8 cellular contexts compared by ENCODE assay signal in genomic region chr19:48967346-48968178, GRCh38. TPM values are rescaled to one million over a fixed set of nuclear protein-coding genes. Genes with fewer than 3 reads are reported as not detected.
A peak's percentile ranks its signal among the peaks of the same experiment; 100 is the strongest.
DNase-seq lines count a peak whose midpoint lies in the region; ATAC-seq lines count a peak whose summit lies in the region.

No MANE protein-coding gene starts in this region.

- H3K9ac ChIP-seq in subcutaneous abdominal adipose tissue (ENCODE audit: low read length in 5 of 5): peak overlapping the region in 3 of 5 donors; percentile 28 to 82 (median 63)

- ATAC-seq in activated T-helper 17 cell treated with anti-CD3 and anti-CD28 coated beads, Interleukin-2, amount 50 U/mL, for 72 hours (replicated peaks): no peak

- H3K4me3 ChIP-seq in ACC112 (ENCODE audit: low read depth, low read length): peak overlapping the region; percentile 97
- peak overlapping the region; percentile 81 to 97 (median 96) for H3K4me3 ChIP-seq in subcutaneous abdominal adipose tissue (ENCODE audit: low read depth in 1 of 5, low read length in 5 of 5)

- peak overlapping the region; percentile 58 for H3K27ac ChIP-seq in ACC112 (ENCODE audit: low read depth, low read length)
- H3K27ac ChIP-seq in subcutaneous abdominal adipose tissue (ENCODE audit: low read depth, low read length): peak overlapping the region; percentile 89

- peaks cover 74% of the 10 kb centered on the region for H3K36me3 Mint-ChIP-seq in activated T-helper 17 cell treated with anti-CD3 and anti-CD28 coated beads, Interleukin-2, amount 50 U/mL, for 72 hours (ENCODE audit: low read depth)

- peak overlapping the region; percentile 100 for H3K27ac Mint-ChIP-seq in activated T-helper 17 cell treated with anti-CD3 and anti-CD28 coated beads, Interleukin-2, amount 50 U/mL, for 72 hours

- H3K4me1 Mint-ChIP-seq in activated T-helper 17 cell treated with anti-CD3 and anti-CD28 coated beads, Interleukin-2, amount 50 U/mL, for 72 hours: peaks cover 29% of the 10 kb centered on the region

- H3K79me2 ChIP-seq in ACC112 (ENCODE audit: control insufficient read depth, insufficient read depth, low read length, unreplicated experiment): peaks cover 19% of the 10 kb centered on the region

- H3K27me3 ChIP-seq in ACC112 (ENCODE audit: insufficient read depth, low read length) (no peaks in the 10 kb centered on the region), subcutaneous abdominal adipose tissue (ENCODE audit: control insufficient read depth in 5 of 5, insufficient read depth in 4 of 5, low read length in 5 of 5) (no peaks in the 10 kb centered on the region)

- DNase-seq in HCEC 1CT (peak; percentile 77), hippocampal formation (lab: John Stamatoyannopoulos, UW) (peak; percentile 26 to 54), NCI-H69 (lab: John Stamatoyannopoulos, UW) (no peak), occipital lobe (lab: John Stamatoyannopoulos, UW) (no peak)
- no peak for DNase-seq in stimulated activated CD4-positive, alpha-beta T cell treated with anti-CD3 and anti-CD28 coated beads, Interleukin-4, amount 100 ng/mL, for 1 hour

- H3K9me3 ChIP-seq in subcutaneous abdominal adipose tissue (ENCODE audit: control insufficient read depth in 5 of 5, low read length in 5 of 5): no peaks in the 10 kb centered on the region

- H3K4me1 ChIP-seq in ACC112 (ENCODE audit: control insufficient read depth, insufficient read depth, low read length, unreplicated experiment) (peaks cover 19% of the 10 kb centered on the region), subcutaneous abdominal adipose tissue (ENCODE audit: control insufficient read depth in 5 of 5, insufficient read depth in 5 of 5, low read length in 5 of 5) (peaks cover 8 to 72% (median 70%) of the 10 kb centered on the region in 5 donors)

- no peaks in the 10 kb centered on the region for H3K9me3 Mint-ChIP-seq in activated T-helper 17 cell treated with anti-CD3 and anti-CD28 coated beads, Interleukin-2, amount 50 U/mL, for 72 hours

- H3K36me3 ChIP-seq in ACC112 (ENCODE audit: insufficient read depth, low read length): peaks cover 22% of the 10 kb centered on the region
- peaks cover 0 to 51% (median 25%) of the 10 kb centered on the region in 5 donors for H3K36me3 ChIP-seq in subcutaneous abdominal adipose tissue (ENCODE audit: control insufficient read depth in 5 of 5, insufficient read depth in 5 of 5, low read length in 5 of 5)

- no peak overlapping the region for H2AFZ ChIP-seq in ACC112 (ENCODE audit: low read length, unreplicated experiment)

- no peaks in the 10 kb centered on the region for H3K27me3 Mint-ChIP-seq in activated T-helper 17 cell treated with anti-CD3 and anti-CD28 coated beads, Interleukin-2, amount 50 U/mL, for 72 hours

- peak overlapping the region; percentile 100 for H3K4me3 Mint-ChIP-seq in activated T-helper 17 cell treated with anti-CD3 and anti-CD28 coated beads, Interleukin-2, amount 50 U/mL, for 72 hours

RNA-seq across cellular contexts. Expression of gene FTL, which starts 2.5 kb away (rescaled TPM):
- 1,000 to 10,000 TPM; 1,320 to 1,710 TPM for total RNA-seq in activated T-helper 17 cell treated with anti-CD3 and anti-CD28 coated beads, Interleukin-2, amount 50 U/mL, for 72 hours
- 677 TPM for total RNA-seq in occipital lobe

RNA-seq across cellular contexts. Expression of gene BAX, which starts 12.9 kb away (rescaled TPM):
- total RNA-seq in activated T-helper 17 cell treated with anti-CD3 and anti-CD28 coated beads, Interleukin-2, amount 50 U/mL, for 72 hours: 100 to 1,000 TPM; 286 to 464 TPM
- total RNA-seq in occipital lobe: 12.5 TPM

RNA-seq across cellular contexts. Expression of gene GYS1, which starts 25.5 kb away (rescaled TPM):
- total RNA-seq in activated T-helper 17 cell treated with anti-CD3 and anti-CD28 coated beads, Interleukin-2, amount 50 U/mL, for 72 hours: 10 to 100 TPM; 50.8 to 99.9 TPM
- 14.2 TPM for total RNA-seq in occipital lobe

RNA-seq across cellular contexts. Expression of gene RUVBL2, which starts 26.1 kb away (rescaled TPM):
- total RNA-seq in activated T-helper 17 cell treated with anti-CD3 and anti-CD28 coated beads, Interleukin-2, amount 50 U/mL, for 72 hours: 100 to 1,000 TPM; 100 to 166 TPM
- total RNA-seq in occipital lobe: 81.4 TPM

RNA-seq across cellular contexts. Expression of gene DHDH, which starts 34.1 kb away (rescaled TPM):
- 1 to 10 TPM; 1.2 to 3.8 TPM for total RNA-seq in activated T-helper 17 cell treated with anti-CD3 and anti-CD28 coated beads, Interleukin-2, amount 50 U/mL, for 72 hours
- total RNA-seq in occipital lobe: not detected

Comparison
In these comparisons a context has a peak if more than half of its experiments do, and no peak if none do; other contexts are left out.
1. DNase-seq: peak in HCEC 1CT (single experiment) and hippocampal formation (2 of 2); none in NCI-H69 (single experiment), occipital lobe (single experiment) and stimulated activated CD4-positive, alpha-beta T cell treated with anti-CD3 and anti-CD28 coated beads, Interleukin-4, amount 100 ng/mL, for 1 hour (single experiment).
2. RNA of gene BAX, which starts 12.9 kb away (total RNA-seq): 286 to 464 TPM in activated T-helper 17 cell treated with anti-CD3 and anti-CD28 coated beads, Interleukin-2, amount 50 U/mL, for 72 hours; 12.5 TPM in occipital lobe (single experiment); every median in the first group is over 10 times any median in the second.